ENCODE assay signal across 14 cellular contexts in the genomic region with DNA sequence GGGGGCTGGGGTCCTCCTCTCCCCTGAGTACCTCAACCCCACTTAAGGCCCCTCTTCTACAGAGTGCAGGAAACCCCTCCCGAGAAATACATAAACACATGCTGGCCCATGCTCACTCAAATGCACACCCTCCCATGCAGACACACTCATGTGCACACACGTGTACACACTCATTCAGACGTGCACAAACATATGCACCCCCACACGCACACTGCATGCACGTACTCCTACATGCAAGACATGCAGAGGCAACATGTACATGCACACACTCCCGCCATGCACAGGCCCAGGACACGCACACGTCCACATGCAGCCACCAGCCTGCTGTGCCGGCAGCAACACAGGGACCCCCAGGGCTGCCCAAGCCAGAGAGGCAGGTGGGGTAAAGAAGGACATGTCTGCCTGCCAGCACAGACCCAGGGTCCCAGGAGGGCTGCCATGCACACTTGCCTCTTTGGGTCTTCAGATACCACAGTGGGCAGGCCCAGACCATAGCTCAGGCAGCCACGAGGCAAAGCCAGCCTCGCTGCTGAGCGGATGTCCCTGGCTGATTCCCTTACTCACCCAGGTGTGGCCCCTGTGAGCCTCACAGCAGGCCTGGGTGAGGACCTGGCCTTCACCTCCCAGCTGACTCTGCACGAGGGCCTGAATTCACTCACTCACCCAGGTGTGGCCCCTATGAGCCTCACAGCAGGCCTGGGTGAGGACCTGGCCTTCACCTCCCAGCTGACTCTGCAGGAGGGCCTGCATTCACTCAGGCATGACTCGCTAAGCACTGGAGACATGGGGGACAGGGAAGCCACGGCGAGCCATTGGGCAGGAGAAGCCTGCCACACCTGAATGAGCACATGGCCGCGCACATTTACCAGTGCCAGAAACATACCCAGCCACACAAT. TPM values are rescaled to one million over a fixed set of nuclear protein-coding genes. Genes with fewer than 3 reads are reported as not detected.
"Had no signal": no experiment of that assay in that cellular context is flagged by ENCODE, and none has a peak within 500 bp of the region (broad histone marks: within the 10 kb centered on the region; RNA-seq: fewer than 3 reads in every experiment).

No MANE protein-coding gene starts in this region.

- ATAC-seq: stimulated activated effector memory CD8-positive, alpha-beta T cell treated with anti-CD3 and anti-CD28 coated beads, Interleukin-12 subunit alpha, Interleukin-12 subunit beta, amount 100 ng/mL, for 72 hours; T-helper 17 cell had no signal

- H3K4me1 Mint-ChIP-seq: activated naive CD4-positive, alpha-beta T cell treated with anti-CD3 and anti-CD28 coated beads, Interleukin-2, amount 50 U/mL, for 24 hours; immature natural killer cell; stimulated activated effector memory CD8-positive, alpha-beta T cell treated with anti-CD3 and anti-CD28 coated beads, Interleukin-12 subunit alpha, Interleukin-12 subunit beta, amount 100 ng/mL, for 72 hours had no signal

- H3K4me3 Mint-ChIP-seq: activated naive CD4-positive, alpha-beta T cell treated with anti-CD3 and anti-CD28 coated beads, Interleukin-2, amount 50 U/mL, for 24 hours; brain; immature natural killer cell; stimulated activated effector memory CD8-positive, alpha-beta T cell treated with anti-CD3 and anti-CD28 coated beads, Interleukin-12 subunit alpha, Interleukin-12 subunit beta, amount 100 ng/mL, for 72 hours; T-helper 17 cell had no signal

- H3K4me3 ChIP-seq: esophagus muscularis mucosa, smooth muscle cell, thyroid gland had no signal

- H3K27me3 ChIP-seq: thyroid gland had no signal

- H3K27ac Mint-ChIP-seq: activated naive CD4-positive, alpha-beta T cell treated with anti-CD3 and anti-CD28 coated beads, Interleukin-2, amount 50 U/mL, for 24 hours; immature natural killer cell; stimulated activated effector memory CD8-positive, alpha-beta T cell treated with anti-CD3 and anti-CD28 coated beads, Interleukin-12 subunit alpha, Interleukin-12 subunit beta, amount 100 ng/mL, for 72 hours; T-helper 17 cell had no signal

- FAIRE-seq: endometrium, TTC549 had no signal

- H3K36me3 ChIP-seq: thyroid gland had no signal

- H3K4me1 ChIP-seq: thyroid gland had no signal

- H3K4me2 ChIP-seq: smooth muscle cell had no signal

- DNase-seq: activated CD4-positive, alpha-beta T cell treated with anti-CD3 and anti-CD28 coated beads, Interleukin-2, amount 50 U/mL, for 1 hour; activated CD4-positive, CD25-positive, alpha-beta regulatory T cell; activated T-cell treated with anti-CD3 and anti-CD28 coated beads, Interleukin-2, amount 50 U/mL, for 1 hour; amniotic stem cell; immature natural killer cell; T-helper 17 cell; thyroid gland had no signal

- H3K9me3 ChIP-seq: esophagus muscularis mucosa, thyroid gland had no signal

- H3K9me3 Mint-ChIP-seq: activated naive CD4-positive, alpha-beta T cell treated with anti-CD3 and anti-CD28 coated beads, Interleukin-2, amount 50 U/mL, for 24 hours; brain; immature natural killer cell; stimulated activated effector memory CD8-positive, alpha-beta T cell treated with anti-CD3 and anti-CD28 coated beads, Interleukin-12 subunit alpha, Interleukin-12 subunit beta, amount 100 ng/mL, for 72 hours had no signal

- H3K27ac ChIP-seq: esophagus muscularis mucosa, thyroid gland had no signal

- H3K36me3 Mint-ChIP-seq: activated naive CD4-positive, alpha-beta T cell treated with anti-CD3 and anti-CD28 coated beads, Interleukin-2, amount 50 U/mL, for 24 hours; brain; immature natural killer cell; stimulated activated effector memory CD8-positive, alpha-beta T cell treated with anti-CD3 and anti-CD28 coated beads, Interleukin-12 subunit alpha, Interleukin-12 subunit beta, amount 100 ng/mL, for 72 hours had no signal

RNA-seq across cellular contexts. Expression of a gene that starts 7.8 kb away (rescaled TPM):
- total RNA-seq: T-helper 17 cell had no signal
